ENCODE assay signal across 15 cellular contexts in the genomic region with DNA sequence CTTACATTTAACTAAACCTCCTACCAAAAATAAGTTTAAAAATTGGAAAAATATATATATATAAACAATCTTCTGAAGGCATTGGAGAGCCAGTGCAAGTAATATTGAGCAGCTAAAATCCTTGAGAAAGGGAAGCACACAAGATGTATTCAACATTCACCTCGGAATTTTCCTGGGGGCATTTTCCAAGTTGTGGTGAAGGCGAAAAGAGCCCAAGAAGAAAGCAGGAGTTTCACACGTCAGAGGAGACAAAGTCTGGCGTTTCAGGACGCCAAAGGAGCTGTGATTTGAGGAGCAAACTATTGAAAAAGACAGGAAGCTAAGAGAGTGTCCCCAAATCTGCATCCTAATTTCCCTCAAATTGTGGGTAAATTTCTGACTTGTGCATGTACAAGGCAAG. TPM values are rescaled to one million over a fixed set of nuclear protein-coding genes. Genes with fewer than 3 reads are reported as not detected.
"Had no signal": no experiment of that assay in that cellular context is flagged by ENCODE, and none has a peak within 500 bp of the region (broad histone marks: within the 10 kb centered on the region; RNA-seq: fewer than 3 reads in every experiment).

No MANE protein-coding gene starts in this region.

- H3K4me3 ChIP-seq: gastrocnemius medialis, heart right ventricle, upper lobe of left lung had no signal

- H3K9me3 Mint-ChIP-seq: activated CD4-positive, alpha-beta memory T cell treated with anti-CD3 and anti-CD28 coated beads for 36 hours; activated naive CD8-positive, alpha-beta T cell treated with anti-CD3 and anti-CD28 coated beads for 36 hours; activated T-cell treated with anti-CD3 and anti-CD28 coated beads, Interleukin-2, amount 50 U/mL, for 72 hours; naive B cell; stimulated activated naive B cell treated with anti-CD40 and anti-IgM and Interleukin-4, amounts not matched to agents 10 μg/mL and 1 μg/mL and 100 μg/mL, for 72 hours had no signal

- H3K4me3 Mint-ChIP-seq: activated CD4-positive, alpha-beta memory T cell treated with anti-CD3 and anti-CD28 coated beads for 36 hours; activated naive CD8-positive, alpha-beta T cell treated with anti-CD3 and anti-CD28 coated beads for 36 hours; activated T-cell treated with anti-CD3 and anti-CD28 coated beads, Interleukin-2, amount 50 U/mL, for 72 hours; naive B cell; stimulated activated naive B cell treated with anti-CD40 and anti-IgM and Interleukin-4, amounts not matched to agents 10 μg/mL and 1 μg/mL and 100 μg/mL, for 72 hours had no signal

- H3K36me3 Mint-ChIP-seq: activated CD4-positive, alpha-beta memory T cell treated with anti-CD3 and anti-CD28 coated beads for 36 hours; activated naive CD8-positive, alpha-beta T cell treated with anti-CD3 and anti-CD28 coated beads for 36 hours; naive B cell; stimulated activated naive B cell treated with anti-CD40 and anti-IgM and Interleukin-4, amounts not matched to agents 10 μg/mL and 1 μg/mL and 100 μg/mL, for 72 hours had no signal

- H3K36me3 ChIP-seq: gastrocnemius medialis, upper lobe of left lung had no signal

- H3K4me1 ChIP-seq: gastrocnemius medialis had no signal

- H3K27me3 ChIP-seq: gastrocnemius medialis, heart right ventricle, upper lobe of left lung had no signal

- H3K27ac Mint-ChIP-seq: activated CD4-positive, alpha-beta memory T cell treated with anti-CD3 and anti-CD28 coated beads for 36 hours; activated naive CD8-positive, alpha-beta T cell treated with anti-CD3 and anti-CD28 coated beads for 36 hours; activated T-cell treated with anti-CD3 and anti-CD28 coated beads, Interleukin-2, amount 50 U/mL, for 72 hours; stimulated activated naive B cell treated with anti-CD40 and anti-IgM and Interleukin-4, amounts not matched to agents 10 μg/mL and 1 μg/mL and 100 μg/mL, for 72 hours had no signal

- ATAC-seq: activated T-cell treated with anti-CD3 and anti-CD28 coated beads, Interleukin-2, amount 50 U/mL, for 72 hours; gastrocnemius medialis; sciatic nerve; stimulated activated naive B cell treated with anti-CD40 and anti-IgM and Interleukin-4, amounts not matched to agents 10 μg/mL and 1 μg/mL and 100 μg/mL, for 72 hours had no signal

- DNase-seq: activated CD4-positive, alpha-beta memory T cell treated with anti-CD3 and anti-CD28 coated beads for 36 hours; activated gamma-delta T cell treated with Interleukin-2 at 50 U/mL for 16 hours; activated naive CD8-positive, alpha-beta T cell treated with anti-CD3 and anti-CD28 coated beads for 36 hours; activated T-cell treated with anti-CD3 and anti-CD28 coated beads, Interleukin-2, amount 50 U/mL, for 72 hours; effector CD4-positive, alpha-beta T cell; heart right ventricle; kidney glomerular epithelial cell; naive B cell; occipital lobe; stimulated activated CD4-positive, alpha-beta T cell treated with anti-CD3 and anti-CD28 coated beads, Interleukin-2, amount 100 ng/mL, for 24 hours; stimulated activated naive B cell treated with anti-CD40 and anti-IgM and Interleukin-4, amounts not matched to agents 10 μg/mL and 1 μg/mL and 100 μg/mL, for 72 hours; T1000 had no signal

- H3K27ac ChIP-seq: gastrocnemius medialis, heart right ventricle, upper lobe of left lung had no signal

- H3K4me1 Mint-ChIP-seq: activated naive CD8-positive, alpha-beta T cell treated with anti-CD3 and anti-CD28 coated beads for 36 hours; naive B cell; stimulated activated naive B cell treated with anti-CD40 and anti-IgM and Interleukin-4, amounts not matched to agents 10 μg/mL and 1 μg/mL and 100 μg/mL, for 72 hours had no signal

- H3K27me3 Mint-ChIP-seq: activated CD4-positive, alpha-beta memory T cell treated with anti-CD3 and anti-CD28 coated beads for 36 hours had no signal

- H3K9me3 ChIP-seq: gastrocnemius medialis, heart right ventricle, upper lobe of left lung had no signal

RNA-seq across cellular contexts. Expression of a gene that starts 9.1 kb away (rescaled TPM):
- total RNA-seq: activated CD4-positive, alpha-beta memory T cell treated with anti-CD3 and anti-CD28 coated beads for 36 hours; activated naive CD8-positive, alpha-beta T cell treated with anti-CD3 and anti-CD28 coated beads for 36 hours; activated T-cell treated with anti-CD3 and anti-CD28 coated beads, Interleukin-2, amount 50 U/mL, for 72 hours had no signal
